Comparison of ENCODE assay signal across 24 cellular contexts in genomic region chr7:129568240-129568639, GRCh38. TPM values are rescaled to one million over a fixed set of nuclear protein-coding genes. Genes with fewer than 3 reads are reported as not detected.
DNase-seq lines count a peak whose midpoint lies in the region; ATAC-seq, FAIRE-seq and TF ChIP-seq lines count a peak whose summit lies in the region.
"Had no signal": no experiment of that assay in that cellular context is flagged by ENCODE, and none has a peak within 500 bp of the region (broad histone marks: within the 10 kb centered on the region; RNA-seq: fewer than 3 reads in every experiment).

No MANE protein-coding gene starts in this region.

- peak; percentile 36 for ATAC-seq in activated CD4-positive, alpha-beta T cell treated with anti-CD3 and anti-CD28 coated beads for 36 hours
- ATAC-seq in stimulated activated naive CD8-positive, alpha-beta T cell treated with anti-CD3 and anti-CD28 coated beads, Interleukin-15, amount 100 ng/mL, for 72 hours: peak; percentile 58
- ATAC-seq in stimulated activated naive CD8-positive, alpha-beta T cell treated with anti-CD3 and anti-CD28 coated beads, Interleukin-15, Interleukin-2, amounts not matched to agents 100 U/mL and 50 U/mL, for 24 hours: no peak
- no peak for ATAC-seq in pancreas
- ATAC-seq: A549; CD8-positive, alpha-beta T cell; GM12878 had no signal

- no peaks in the 10 kb centered on the region for H3K27me3 ChIP-seq in pancreas

- WGBS in pancreas, 2 donors: 43 to 70% methylated on average over 1 of the region's 1 CpG

- CTCF ChIA-PET in activated CD4-positive, alpha-beta T cell treated with anti-CD3 and anti-CD28 coated beads for 36 hours (lab: Charles Lee): no interaction called here

- POLR2A ChIA-PET in activated CD4-positive, alpha-beta T cell treated with anti-CD3 and anti-CD28 coated beads for 36 hours (lab: Charles Lee): no interaction called here

- peaks cover 3% of the 10 kb centered on the region for H3K4me1 Mint-ChIP-seq in activated CD4-positive, alpha-beta T cell treated with anti-CD3 and anti-CD28 coated beads for 36 hours
- peaks cover 8% of the 10 kb centered on the region for H3K4me1 Mint-ChIP-seq in stimulated activated naive CD8-positive, alpha-beta T cell treated with anti-CD3 and anti-CD28 coated beads, Interleukin-15, amount 100 ng/mL, for 72 hours

- no peak for FAIRE-seq in pancreas (lab: Jason Lieb, UNC)
- FAIRE-seq: A549, GM12878, GM12892, GM18507 had no signal

- no peak for DNase-seq in activated CD4-positive, alpha-beta T cell treated with anti-CD3 and anti-CD28 coated beads for 36 hours
- no peak for DNase-seq in activated CD4-positive, alpha-beta T cell treated with anti-CD3 and anti-CD28 coated beads, Interleukin-2, amount 50 U/mL, for 4 hours
- no peak for DNase-seq in stimulated activated naive CD8-positive, alpha-beta T cell treated with anti-CD3 and anti-CD28 coated beads, Interleukin-15, amount 100 ng/mL, for 72 hours
- no peak for DNase-seq in stimulated activated naive CD8-positive, alpha-beta T cell treated with anti-CD3 and anti-CD28 coated beads, Interleukin-15, Interleukin-2, amounts not matched to agents 100 U/mL and 50 U/mL, for 24 hours
- no peak for DNase-seq in pancreas
- DNase-seq: AML-193; Caco-2; CD4-positive, alpha-beta T cell; CD8-positive, alpha-beta T cell; DMS 273 treated with DMSO at 0.1 percent for 48 hours; DMS153; DMS53; DMS79; DND-41; EL; GDM1 had no signal

- H3K27ac ChIP-seq in pancreas: no peak overlapping the region
- H3K27ac ChIP-seq: 22Rv1; BLaER1 treated with 17β-estradiol and CSF1 and Interleukin-3, amounts not matched to agents 10 nM and 100 nM; C4-2B had no signal

- no peaks in the 10 kb centered on the region for H3K36me3 ChIP-seq in pancreas
- H3K36me3 ChIP-seq: BLaER1 treated with 17β-estradiol and CSF1 and Interleukin-3, amounts not matched to agents 10 nM and 100 nM had no signal

- H3K4me3 ChIP-seq in pancreas: no peak overlapping the region
- H3K4me3 ChIP-seq: A549; BLaER1 treated with 17β-estradiol and CSF1 and Interleukin-3, amounts not matched to agents 10 nM and 100 nM; GM12878 had no signal

- H3K9me3 Mint-ChIP-seq in activated CD4-positive, alpha-beta T cell treated with anti-CD3 and anti-CD28 coated beads for 36 hours (ENCODE audit: low read depth): peaks cover 6% of the 10 kb centered on the region
- peaks cover 14 to 19% of the 10 kb centered on the region in 2 donors for H3K9me3 Mint-ChIP-seq in stimulated activated naive CD8-positive, alpha-beta T cell treated with anti-CD3 and anti-CD28 coated beads, Interleukin-15, amount 100 ng/mL, for 72 hours

- peaks cover 22% of the 10 kb centered on the region for H3K27me3 Mint-ChIP-seq in activated CD4-positive, alpha-beta T cell treated with anti-CD3 and anti-CD28 coated beads for 36 hours
- H3K27me3 Mint-ChIP-seq in stimulated activated naive CD8-positive, alpha-beta T cell treated with anti-CD3 and anti-CD28 coated beads, Interleukin-15, amount 100 ng/mL, for 72 hours: peaks cover 44% of the 10 kb centered on the region

- intact Hi-C loops in activated CD4-positive, alpha-beta T cell treated with anti-CD3 and anti-CD28 coated beads for 36 hours (cut with DNase I, micrococcal nuclease): no loop called here
- intact Hi-C loops in pancreas (cut with DNase I): no loop called here

- H3K9me3 ChIP-seq in pancreas: no peaks in the 10 kb centered on the region
- H3K9me3 ChIP-seq: A549; BLaER1 treated with 17β-estradiol and CSF1 and Interleukin-3, amounts not matched to agents 10 nM and 100 nM; Caco-2 had no signal

- no peak overlapping the region for H3K27ac Mint-ChIP-seq in activated CD4-positive, alpha-beta T cell treated with anti-CD3 and anti-CD28 coated beads for 36 hours
- no peak overlapping the region for H3K27ac Mint-ChIP-seq in stimulated activated naive CD8-positive, alpha-beta T cell treated with anti-CD3 and anti-CD28 coated beads, Interleukin-15, amount 100 ng/mL, for 72 hours
- H3K27ac Mint-ChIP-seq: B cell; CD4-positive, alpha-beta T cell; CD8-positive, alpha-beta T cell had no signal

- no peaks in the 10 kb centered on the region for H3K4me1 ChIP-seq in pancreas

- H3K4me3 Mint-ChIP-seq in activated CD4-positive, alpha-beta T cell treated with anti-CD3 and anti-CD28 coated beads for 36 hours: no peak overlapping the region
- H3K4me3 Mint-ChIP-seq in stimulated activated naive CD8-positive, alpha-beta T cell treated with anti-CD3 and anti-CD28 coated beads, Interleukin-15, amount 100 ng/mL, for 72 hours: no peak overlapping the region
- H3K4me3 Mint-ChIP-seq: B cell; CD4-positive, alpha-beta T cell; CD8-positive, alpha-beta T cell had no signal

- no peak for TF ChIP-seq CTCF in pancreas (IDR thresholded peaks at IDR 0.05)

- H3K36me3 Mint-ChIP-seq in activated CD4-positive, alpha-beta T cell treated with anti-CD3 and anti-CD28 coated beads for 36 hours (ENCODE audit: low read depth): peaks cover 4% of the 10 kb centered on the region
- H3K36me3 Mint-ChIP-seq: CD8-positive, alpha-beta T cell had no signal

RNA-seq across cellular contexts. Expression of gene NRF1, which starts 43.3 kb away (rescaled TPM):
- 10 to 100 TPM; 20.5 to 28.9 TPM for total RNA-seq in activated CD4-positive, alpha-beta T cell treated with anti-CD3 and anti-CD28 coated beads for 36 hours
- total RNA-seq in pancreas: 10 to 100 TPM in 1 of 6 donors, 1 to 10 TPM in 5; 5.5 to 11.2 (median 7.0) TPM
- 1 to 10 TPM; 6.5 to 8.1 TPM for polyA plus RNA-seq in pancreas

Comparison
In these comparisons a context has a peak if more than half of its experiments do, and no peak if none do; other contexts are left out.
1. ATAC-seq: peak in activated CD4-positive, alpha-beta T cell treated with anti-CD3 and anti-CD28 coated beads for 36 hours (single experiment) and stimulated activated naive CD8-positive, alpha-beta T cell treated with anti-CD3 and anti-CD28 coated beads, Interleukin-15, amount 100 ng/mL, for 72 hours (single experiment); none in stimulated activated naive CD8-positive, alpha-beta T cell treated with anti-CD3 and anti-CD28 coated beads, Interleukin-15, Interleukin-2, amounts not matched to agents 100 U/mL and 50 U/mL, for 24 hours (single experiment) and pancreas (0 of 4).